ENCODE assay signal across 1 cellular context in genomic region chr22:25970996-25971811, GRCh38.
TF ChIP-seq lines count a peak whose summit lies in the region.

No MANE protein-coding gene starts in this region.

TF ChIP-seq in HepG2, 621 proteins besides CTCF, POLR2A, EP300 and RAD21 (continued from another document):
- TF ChIP-seq CREB1 (IDR thresholded peaks at IDR 0.05): no peak
- TF ChIP-seq CREB1 (CRISPR knock-in tag; IDR thresholded peaks at IDR 0.05): no peak
- TF ChIP-seq, protein P1, sequence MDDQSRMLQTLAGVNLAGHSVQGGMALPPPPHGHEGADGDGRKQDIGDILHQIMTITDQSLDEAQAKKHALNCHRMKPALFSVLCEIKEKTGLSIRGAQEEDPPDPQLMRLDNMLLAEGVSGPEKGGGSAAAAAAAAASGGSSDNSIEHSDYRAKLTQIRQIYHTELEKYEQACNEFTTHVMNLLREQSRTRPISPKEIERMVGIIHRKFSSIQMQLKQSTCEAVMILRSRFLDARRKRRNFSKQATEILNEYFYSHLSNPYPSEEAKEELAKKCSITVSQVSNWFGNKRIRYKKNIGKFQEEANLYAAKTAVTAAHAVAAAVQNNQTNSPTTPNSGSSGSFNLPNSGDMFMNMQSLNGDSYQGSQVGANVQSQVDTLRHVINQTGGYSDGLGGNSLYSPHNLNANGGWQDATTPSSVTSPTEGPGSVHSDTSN (CRISPR knock-in tag; IDR thresholded peaks at IDR 0.05; ENCODE audit: borderline replicate concordance): no peak
- TF ChIP-seq ZNF44 (CRISPR knock-in tag; IDR thresholded peaks at IDR 0.05): no peak
- no peak for TF ChIP-seq ADNP (CRISPR knock-in tag; IDR thresholded peaks at IDR 0.05)
- TF ChIP-seq RAD51 (IDR thresholded peaks at IDR 0.05; ENCODE audit: borderline replicate concordance): no peak
- TF ChIP-seq ZNF629 (CRISPR knock-in tag; conservative IDR thresholded peaks at IDR 0.05): no peak
- TF ChIP-seq AGO2 (optimal IDR thresholded peaks at IDR 0.05; ENCODE audit: low read depth, low read length): no peak
- TF ChIP-seq, protein P2, sequence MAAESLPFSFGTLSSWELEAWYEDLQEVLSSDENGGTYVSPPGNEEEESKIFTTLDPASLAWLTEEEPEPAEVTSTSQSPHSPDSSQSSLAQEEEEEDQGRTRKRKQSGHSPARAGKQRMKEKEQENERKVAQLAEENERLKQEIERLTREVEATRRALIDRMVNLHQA (CRISPR knock-in tag; IDR thresholded peaks at IDR 0.05): no peak
- no peak for TF ChIP-seq ZNF274 (CRISPR knock-in tag; IDR thresholded peaks at IDR 0.05)
